In genomic region chr4:94533405-94534223, GRCh38 we compare ENCODE assay signal across 12 cellular contexts.
A peak's percentile ranks its signal among the peaks of the same experiment; 100 is the strongest.
DNase-seq lines count a peak whose midpoint lies in the region; ATAC-seq and TF ChIP-seq lines count a peak whose summit lies in the region.
"Had no signal": no experiment of that assay in that cellular context is flagged by ENCODE, and none has a peak within 500 bp of the region (broad histone marks: within the 10 kb centered on the region; RNA-seq: fewer than 3 reads in every experiment).

No MANE protein-coding gene starts in this region.

- no peaks in the 10 kb centered on the region for H3K9me3 Mint-ChIP-seq in stimulated activated memory B cell treated with anti-CD40 and anti-IgM and Interleukin-4, amounts not matched to agents 10 μg/mL and 1 μg/mL and 100 μg/mL, for 72 hours

- ATAC-seq in stimulated activated memory B cell treated with anti-CD40 and anti-IgM and Interleukin-4, amounts not matched to agents 10 μg/mL and 1 μg/mL and 100 μg/mL, for 72 hours: no peak
- ATAC-seq in HG03442 (IDR thresholded peaks at IDR 0.05; ENCODE audit: unreplicated experiment): no peak
- ATAC-seq: T-helper 17 cell had no signal

- no peaks in the 10 kb centered on the region for H3K27me3 Mint-ChIP-seq in stimulated activated memory B cell treated with anti-CD40 and anti-IgM and Interleukin-4, amounts not matched to agents 10 μg/mL and 1 μg/mL and 100 μg/mL, for 72 hours
- H3K27me3 Mint-ChIP-seq: T-helper 17 cell had no signal

- H3K4me3 Mint-ChIP-seq in stimulated activated memory B cell treated with anti-CD40 and anti-IgM and Interleukin-4, amounts not matched to agents 10 μg/mL and 1 μg/mL and 100 μg/mL, for 72 hours: no peak overlapping the region
- H3K4me3 Mint-ChIP-seq: T-helper 17 cell had no signal

- H3K4me1 Mint-ChIP-seq in stimulated activated memory B cell treated with anti-CD40 and anti-IgM and Interleukin-4, amounts not matched to agents 10 μg/mL and 1 μg/mL and 100 μg/mL, for 72 hours: peaks cover 29% of the 10 kb centered on the region

- TF ChIP-seq CTCF in epithelial cell of esophagus (IDR thresholded peaks at IDR 0.05; ENCODE audit: insufficient read depth, low read depth, low read length, missing control alignments): no peak

- H3K4me3 ChIP-seq in epithelial cell of esophagus (ENCODE audit: low read length): no peak overlapping the region

- DNase-seq in SKM-1 treated with dmso at 0.1 percent for 144 hours (lab: John Stamatoyannopoulos, UW; ENCODE audit: unreplicated experiment) (peak; percentile 16), SKM-1 (lab: John Stamatoyannopoulos, UW; ENCODE audit: unreplicated experiment) (no peak), NCI-H526 (lab: John Stamatoyannopoulos, UW) (peak; percentile 43 to 51), epithelial cell of esophagus (ENCODE audit: low read depth) (peak; percentile 43)
- no peak for DNase-seq in stimulated activated CD4-positive, alpha-beta T cell treated with anti-CD3 and anti-CD28 coated beads, Interleukin-15, amount 100 ng/mL, for 24 hours
- no peak for DNase-seq in activated T-cell treated with anti-CD3 and anti-CD28 coated beads, Interleukin-2, amount 50 U/mL, for 48 hours
- DNase-seq: effector memory CD4-positive, alpha-beta T cell; EL; MM.1S; T-helper 17 cell had no signal

- H3K36me3 Mint-ChIP-seq in stimulated activated memory B cell treated with anti-CD40 and anti-IgM and Interleukin-4, amounts not matched to agents 10 μg/mL and 1 μg/mL and 100 μg/mL, for 72 hours: peaks cover 4% of the 10 kb centered on the region

- H3K27ac Mint-ChIP-seq in stimulated activated memory B cell treated with anti-CD40 and anti-IgM and Interleukin-4, amounts not matched to agents 10 μg/mL and 1 μg/mL and 100 μg/mL, for 72 hours: peak overlapping the region; percentile 31
- H3K27ac Mint-ChIP-seq: T-helper 17 cell had no signal

Comparison
In these comparisons a context has a peak if more than half of its experiments do, and no peak if none do; other contexts are left out.
1. DNase-seq: peak in SKM-1 treated with dmso at 0.1 percent for 144 hours (single experiment), NCI-H526 (2 of 2) and epithelial cell of esophagus (single experiment); none in SKM-1 (single experiment), stimulated activated CD4-positive, alpha-beta T cell treated with anti-CD3 and anti-CD28 coated beads, Interleukin-15, amount 100 ng/mL, for 24 hours (single experiment) and activated T-cell treated with anti-CD3 and anti-CD28 coated beads, Interleukin-2, amount 50 U/mL, for 48 hours (0 of 2).